ENCODE assay signal across 1 cellular context in the genomic region with DNA sequence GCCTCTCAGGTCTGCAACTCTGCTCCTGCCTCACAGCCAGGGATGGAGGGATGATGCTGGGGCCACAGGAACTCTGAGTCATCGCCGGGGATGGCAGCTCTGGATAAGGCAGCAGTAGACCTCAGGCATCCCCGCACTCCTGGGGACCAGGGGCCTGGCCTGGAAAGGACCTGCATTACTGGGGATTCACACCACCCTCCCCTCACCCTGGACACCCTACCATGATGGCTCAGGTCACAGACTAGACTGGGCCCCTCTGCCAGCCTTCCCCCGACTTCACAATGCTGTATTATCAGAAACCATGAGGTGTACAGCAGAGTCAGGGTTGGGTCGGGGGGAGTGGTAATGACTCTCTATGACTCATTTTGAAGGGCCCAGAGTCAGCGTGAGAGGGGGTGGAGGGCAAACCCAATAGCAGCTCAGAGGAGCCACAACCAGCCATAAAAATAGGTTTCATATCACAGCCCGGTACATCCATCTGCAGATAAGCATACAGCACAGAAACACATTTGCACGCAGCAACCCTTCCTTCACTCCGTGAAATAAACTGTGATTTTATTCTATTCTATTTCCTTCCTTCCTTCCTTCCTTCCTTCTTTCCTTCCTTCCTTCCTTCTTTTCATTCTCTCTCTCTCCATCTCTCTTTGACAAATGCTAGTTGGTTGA.
TF ChIP-seq lines count a peak whose summit lies in the region.

No MANE protein-coding gene starts in this region.

TF ChIP-seq in SK-N-SH treated with all-trans-retinoic acid at 6 μM for 48 hours, 23 proteins besides CTCF, POLR2A, EP300 and RAD21 (continued from another document):
- TF ChIP-seq, protein P1, sequence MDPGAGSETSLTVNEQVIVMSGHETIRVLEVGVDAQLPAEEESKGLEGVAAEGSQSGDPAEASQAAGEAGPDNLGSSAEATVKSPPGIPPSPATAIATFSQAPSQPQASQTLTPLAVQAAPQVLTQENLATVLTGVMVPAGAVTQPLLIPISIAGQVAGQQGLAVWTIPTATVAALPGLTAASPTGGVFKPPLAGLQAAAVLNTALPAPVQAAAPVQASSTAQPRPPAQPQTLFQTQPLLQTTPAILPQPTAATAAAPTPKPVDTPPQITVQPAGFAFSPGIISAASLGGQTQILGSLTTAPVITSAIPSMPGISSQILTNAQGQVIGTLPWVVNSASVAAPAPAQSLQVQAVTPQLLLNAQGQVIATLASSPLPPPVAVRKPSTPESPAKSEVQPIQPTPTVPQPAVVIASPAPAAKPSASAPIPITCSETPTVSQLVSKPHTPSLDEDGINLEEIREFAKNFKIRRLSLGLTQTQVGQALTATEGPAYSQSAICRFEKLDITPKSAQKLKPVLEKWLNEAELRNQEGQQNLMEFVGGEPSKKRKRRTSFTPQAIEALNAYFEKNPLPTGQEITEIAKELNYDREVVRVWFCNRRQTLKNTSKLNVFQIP (CRISPR knock-in tag; IDR thresholded peaks at IDR 0.05; ENCODE audit: borderline replicate concordance, low read depth), result no peak
- no peak for TF ChIP-seq ARNTL (CRISPR knock-in tag; IDR thresholded peaks at IDR 0.05; ENCODE audit: borderline replicate concordance, low read depth)
- TF ChIP-seq SNAI2 (CRISPR knock-in tag; IDR thresholded peaks at IDR 0.05), result no peak
- TF ChIP-seq, protein P2, sequence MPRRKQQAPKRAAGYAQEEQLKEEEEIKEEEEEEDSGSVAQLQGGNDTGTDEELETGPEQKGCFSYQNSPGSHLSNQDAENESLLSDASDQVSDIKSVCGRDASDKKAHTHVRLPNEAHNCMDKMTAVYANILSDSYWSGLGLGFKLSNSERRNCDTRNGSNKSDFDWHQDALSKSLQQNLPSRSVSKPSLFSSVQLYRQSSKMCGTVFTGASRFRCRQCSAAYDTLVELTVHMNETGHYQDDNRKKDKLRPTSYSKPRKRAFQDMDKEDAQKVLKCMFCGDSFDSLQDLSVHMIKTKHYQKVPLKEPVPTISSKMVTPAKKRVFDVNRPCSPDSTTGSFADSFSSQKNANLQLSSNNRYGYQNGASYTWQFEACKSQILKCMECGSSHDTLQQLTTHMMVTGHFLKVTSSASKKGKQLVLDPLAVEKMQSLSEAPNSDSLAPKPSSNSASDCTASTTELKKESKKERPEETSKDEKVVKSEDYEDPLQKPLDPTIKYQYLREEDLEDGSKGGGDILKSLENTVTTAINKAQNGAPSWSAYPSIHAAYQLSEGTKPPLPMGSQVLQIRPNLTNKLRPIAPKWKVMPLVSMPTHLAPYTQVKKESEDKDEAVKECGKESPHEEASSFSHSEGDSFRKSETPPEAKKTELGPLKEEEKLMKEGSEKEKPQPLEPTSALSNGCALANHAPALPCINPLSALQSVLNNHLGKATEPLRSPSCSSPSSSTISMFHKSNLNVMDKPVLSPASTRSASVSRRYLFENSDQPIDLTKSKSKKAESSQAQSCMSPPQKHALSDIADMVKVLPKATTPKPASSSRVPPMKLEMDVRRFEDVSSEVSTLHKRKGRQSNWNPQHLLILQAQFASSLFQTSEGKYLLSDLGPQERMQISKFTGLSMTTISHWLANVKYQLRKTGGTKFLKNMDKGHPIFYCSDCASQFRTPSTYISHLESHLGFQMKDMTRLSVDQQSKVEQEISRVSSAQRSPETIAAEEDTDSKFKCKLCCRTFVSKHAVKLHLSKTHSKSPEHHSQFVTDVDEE (CRISPR knock-in tag; IDR thresholded peaks at IDR 0.05), result no peak
- TF ChIP-seq OSR1 (CRISPR knock-in tag; IDR thresholded peaks at IDR 0.05), result no peak
- TF ChIP-seq ZFP30 (CRISPR knock-in tag; IDR thresholded peaks at IDR 0.05), result no peak
- TF ChIP-seq ZFP3 (CRISPR knock-in tag; IDR thresholded peaks at IDR 0.05), result no peak
- no peak for TF ChIP-seq ISL1 (CRISPR knock-in tag; IDR thresholded peaks at IDR 0.05)
- no peak for TF ChIP-seq CSDC2 (CRISPR knock-in tag; IDR thresholded peaks at IDR 0.05)
- no peak for TF ChIP-seq GLIS3 (CRISPR knock-in tag; IDR thresholded peaks at IDR 0.05)
- no peak for TF ChIP-seq TCF4 (CRISPR knock-in tag; IDR thresholded peaks at IDR 0.05; ENCODE audit: borderline replicate concordance)
- TF ChIP-seq TOX (CRISPR knock-in tag; IDR thresholded peaks at IDR 0.05; ENCODE audit: borderline replicate concordance), result no peak
- no peak for TF ChIP-seq ZNF70 (CRISPR knock-in tag; IDR thresholded peaks at IDR 0.05)
